Comparison of ENCODE assay signal across 14 cellular contexts in the genomic region with DNA sequence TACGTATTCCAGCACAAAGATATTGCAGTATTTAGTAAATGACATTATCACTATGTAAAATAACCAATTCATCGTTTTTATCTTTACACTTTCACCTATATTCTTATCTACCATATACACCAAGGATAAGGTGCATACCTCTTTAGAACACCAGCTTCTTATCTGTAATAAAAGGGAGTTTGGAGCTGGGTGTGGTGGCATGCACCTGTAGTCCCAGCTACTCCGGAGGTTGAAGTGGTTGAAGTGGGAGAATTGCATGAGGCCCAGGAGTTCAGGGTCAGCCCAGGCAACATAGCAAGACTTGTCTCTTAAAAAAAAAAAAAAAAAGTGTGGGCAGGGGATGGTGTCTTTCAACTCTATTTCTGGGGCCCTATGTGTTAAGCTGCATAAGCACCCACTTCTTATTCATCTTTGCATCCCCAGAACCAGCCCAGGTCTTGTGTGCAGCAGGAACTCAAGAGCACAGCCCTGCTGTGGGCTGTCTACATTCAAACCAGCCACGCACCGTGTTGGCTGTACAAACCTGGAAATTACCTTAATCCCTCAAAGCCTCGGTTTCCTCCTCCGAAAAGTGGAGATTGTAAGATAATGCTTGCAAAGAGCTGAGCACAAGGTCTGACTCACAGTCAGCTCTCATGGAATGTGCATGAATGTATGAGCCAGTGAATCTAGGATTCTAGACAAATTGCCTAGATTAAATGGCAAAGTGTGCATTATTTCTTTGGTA.
A peak's percentile ranks its signal among the peaks of the same experiment; 100 is the strongest.
DNase-seq lines count a peak whose midpoint lies in the region; ATAC-seq and TF ChIP-seq lines count a peak whose summit lies in the region.
"Had no signal": no experiment of that assay in that cellular context is flagged by ENCODE, and none has a peak within 500 bp of the region (broad histone marks: within the 10 kb centered on the region; RNA-seq: fewer than 3 reads in every experiment).

No MANE protein-coding gene starts in this region.

- DNase-seq in AG10803 (ENCODE audit: low read depth) = peak; percentile 47
- DNase-seq in HS-27A (ENCODE audit: low read depth) = peak; percentile 20
- DNase-seq in amniotic epithelial cell (ENCODE audit: low read depth) = peak; percentile 84
- peak; percentile 58 for DNase-seq in islet precursor cell
- DNase-seq in sciatic nerve (ENCODE audit: low spot score) = no peak
- DNase-seq: activated naive CD4-positive, alpha-beta T cell treated with Interleukin-2 at 50 U/mL for 16 hours; heart right ventricle; NCI-H510A treated with DMSO at 0.1 percent for 48 hours had no signal

- TF ChIP-seq CTCF in AG10803 (conservative IDR thresholded peaks at IDR 0.05; ENCODE audit: low read length) = no peak

- no peak for ATAC-seq in HG03354 (IDR thresholded peaks at IDR 0.05; ENCODE audit: poor library complexity, severe bottlenecking, unreplicated experiment)
- ATAC-seq in HG03108 (IDR thresholded peaks at IDR 0.05; ENCODE audit: unreplicated experiment) = no peak
- ATAC-seq in sciatic nerve = no peak
- no peak for ATAC-seq in GM21381 (IDR thresholded peaks at IDR 0.05; ENCODE audit: unreplicated experiment)
- ATAC-seq: heart right ventricle; stimulated activated effector memory CD8-positive, alpha-beta T cell treated with anti-CD3 and anti-CD28 coated beads, Interleukin-12 subunit alpha, Interleukin-12 subunit beta, amount 100 ng/mL, for 72 hours had no signal

- intact Hi-C loops in sciatic nerve (cut with DNase I) = no loop called here

- no peak overlapping the region for H3K4me3 ChIP-seq in AG10803 (ENCODE audit: low read length)
- H3K4me3 ChIP-seq: BLaER1, heart right ventricle, SJCRH30 had no signal
